8 cellular contexts compared by ENCODE assay signal in the genomic region with DNA sequence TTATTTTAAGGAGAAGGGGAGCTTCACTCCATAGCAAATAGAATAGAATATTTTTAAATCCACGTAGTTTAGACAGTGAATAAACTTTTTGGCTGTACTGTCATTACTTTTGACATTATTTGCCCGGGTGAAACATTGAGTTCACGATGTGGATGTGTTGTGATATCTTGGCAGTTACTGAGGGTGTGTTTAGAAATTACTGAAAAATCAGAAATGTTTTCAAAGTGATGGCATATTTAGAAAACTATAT. TPM values are rescaled to one million over a fixed set of nuclear protein-coding genes. Genes with fewer than 3 reads are reported as not detected.
A peak's percentile ranks its signal among the peaks of the same experiment; 100 is the strongest.
DNase-seq lines count a peak whose midpoint lies in the region; ATAC-seq and TF ChIP-seq lines count a peak whose summit lies in the region.

No MANE protein-coding gene starts in this region.

- peaks cover 6% of the 10 kb centered on the region for H3K27me3 Mint-ChIP-seq in CD4-positive, CD25-positive, alpha-beta regulatory T cell
- no peaks in the 10 kb centered on the region for H3K27me3 Mint-ChIP-seq in endodermal cell (ENCODE audit: insufficient read depth)

- H3K4me3 Mint-ChIP-seq in CD4-positive, CD25-positive, alpha-beta regulatory T cell = peak overlapping the region; percentile 95 to 100 (median 98)
- peak overlapping the region; percentile 87 for H3K4me3 Mint-ChIP-seq in endodermal cell

- 48 to 50% methylated on average over 3 of the region's 3 CpGs for WGBS in endodermal cell (ENCODE audit: insufficient coverage in 1 of 2, insufficient read length in 1 of 2), 2 experiments

- CTCF ChIA-PET in OCI-LY7 (lab: Charles Lee; ENCODE audit: unreplicated experiment) = interaction anchor here (0.8 to 1.6 kb wide), 3 partner anchors 20 to 124 kb away, joined by 3 to 7 read pairs (median 4); no protein-coding TSS in a partner anchor

- H3K27me3 ChIP-seq in CD4-positive, CD25-positive, alpha-beta regulatory T cell (ENCODE audit: control insufficient read depth, insufficient read depth, low read length) = no peaks in the 10 kb centered on the region
- H3K27me3 ChIP-seq in endodermal cell (ENCODE audit: control insufficient read depth, insufficient read depth, low read length, poor library complexity, severe bottlenecking) (no peaks in the 10 kb centered on the region), osteoblast (ENCODE audit: insufficient read depth, low read length) (no peaks in the 10 kb centered on the region)

- H3K4me3 ChIP-seq in CD4-positive, CD25-positive, alpha-beta regulatory T cell (ENCODE audit: low read depth, low read length) = peak overlapping the region; percentile 91
- H3K4me3 ChIP-seq in OCI-LY7 (ENCODE audit: low read depth, low read length, poor library complexity, severe bottlenecking) (peak overlapping the region; percentile 93), endodermal cell (ENCODE audit: low read length) (peak overlapping the region; percentile 91), osteoblast (ENCODE audit: insufficient read depth, low read length) (peak overlapping the region; percentile 98)

- H3K27ac Mint-ChIP-seq in CD4-positive, CD25-positive, alpha-beta regulatory T cell = peak overlapping the region; percentile 87 to 97 (median 95)
- peak overlapping the region; percentile 98 for H3K27ac Mint-ChIP-seq in endodermal cell

- H3K9ac ChIP-seq in endodermal cell (ENCODE audit: extremely low read depth, low read length, poor library complexity, severe bottlenecking) = peak overlapping the region; percentile 78

- H3K79me2 ChIP-seq in OCI-LY7 (ENCODE audit: insufficient read depth, low read depth, low read length) (peaks cover 41% of the 10 kb centered on the region), osteoblast (ENCODE audit: insufficient read depth, low read length) (peaks cover 41% of the 10 kb centered on the region)

- peaks cover 30% of the 10 kb centered on the region for H3K4me1 ChIP-seq in CD4-positive, CD25-positive, alpha-beta regulatory T cell (ENCODE audit: control insufficient read depth, insufficient read depth, low read length, poor library complexity, severe bottlenecking)
- H3K4me1 ChIP-seq in OCI-LY7 (ENCODE audit: insufficient read depth, low read length, poor library complexity, severe bottlenecking) (peaks cover 19% of the 10 kb centered on the region), endodermal cell (ENCODE audit: control insufficient read depth, insufficient read depth, low read length) (no peaks in the 10 kb centered on the region), osteoblast (ENCODE audit: insufficient read depth, low read length) (peaks cover 20% of the 10 kb centered on the region)

- no peaks in the 10 kb centered on the region for H3K9me3 ChIP-seq in CD4-positive, CD25-positive, alpha-beta regulatory T cell (ENCODE audit: control insufficient read depth in 2 of 2, low read length in 2 of 2)
- H3K9me3 ChIP-seq in OCI-LY7 (ENCODE audit: low read length) = no peaks in the 10 kb centered on the region
- no peaks in the 10 kb centered on the region for H3K9me3 ChIP-seq in endodermal cell (ENCODE audit: control insufficient read depth, low read length)
- no peaks in the 10 kb centered on the region for H3K9me3 ChIP-seq in osteoblast (ENCODE audit: low read depth, low read length)

- peak overlapping the region; percentile 83 for H3K27ac ChIP-seq in CD4-positive, CD25-positive, alpha-beta regulatory T cell (ENCODE audit: insufficient read depth, low read length, poor library complexity, severe bottlenecking)
- H3K27ac ChIP-seq in OCI-LY7 (ENCODE audit: low read depth, low read length, poor library complexity, severe bottlenecking) (no peak overlapping the region), endodermal cell (ENCODE audit: low read depth, low read length) (no peak overlapping the region), osteoblast (ENCODE audit: low read depth, low read length) (peak overlapping the region; percentile 94)

- no peaks in the 10 kb centered on the region; the same call in 1 of the 2 replicates for H4K20me1 ChIP-seq in OCI-LY7 (ENCODE audit: insufficient read depth, low read length)
- peaks cover 19% of the 10 kb centered on the region for H4K20me1 ChIP-seq in osteoblast (ENCODE audit: insufficient read depth, low read length)

- no TSS peak for BruUV-seq in OCI-LY7 (replicated peaks; lab: Mats Ljungman, UMichigan)

- H2AFZ ChIP-seq in OCI-LY7 (ENCODE audit: low read length) = peak overlapping the region; percentile 94
- peak overlapping the region; percentile 97 for H2AFZ ChIP-seq in osteoblast (ENCODE audit: low read length)

- H3K9me2 ChIP-seq in OCI-LY7 (ENCODE audit: insufficient read depth, low read length) = no peaks in the 10 kb centered on the region

- H3K4me1 Mint-ChIP-seq in CD4-positive, CD25-positive, alpha-beta regulatory T cell = peaks cover 16 to 41% (median 21%) of the 10 kb centered on the region in 4 donors
- H3K4me1 Mint-ChIP-seq in endodermal cell = peaks cover 16% of the 10 kb centered on the region

- peaks cover 3% of the 10 kb centered on the region for H3K36me3 Mint-ChIP-seq in CD4-positive, CD25-positive, alpha-beta regulatory T cell
- H3K36me3 Mint-ChIP-seq in endodermal cell (ENCODE audit: low read depth) = peaks cover 6% of the 10 kb centered on the region

- ATAC-seq in CD4-positive, CD25-positive, alpha-beta regulatory T cell (ENCODE audit: low read depth in 2 of 2) = no peak
- no peak for ATAC-seq in esophagus mucosa
- no peak for ATAC-seq in HG03135 (IDR thresholded peaks at IDR 0.05; ENCODE audit: unreplicated experiment)

- no peaks in the 10 kb centered on the region for H3K36me3 ChIP-seq in CD4-positive, CD25-positive, alpha-beta regulatory T cell (ENCODE audit: control insufficient read depth, insufficient read depth, low read length)
- H3K36me3 ChIP-seq in OCI-LY7 (ENCODE audit: insufficient read depth, low read length) = peaks cover 6% of the 10 kb centered on the region
- peaks cover 2% of the 10 kb centered on the region for H3K36me3 ChIP-seq in endodermal cell (ENCODE audit: control insufficient read depth, insufficient read depth, low read length)
- peaks cover 3% of the 10 kb centered on the region for H3K36me3 ChIP-seq in osteoblast (ENCODE audit: insufficient read depth, low read length)

- H3K4me2 ChIP-seq in OCI-LY7 (ENCODE audit: low read length) (peak overlapping the region; percentile 94), osteoblast (ENCODE audit: insufficient read depth, low read length) (peak overlapping the region; percentile 90)

- POLR2A ChIA-PET in OCI-LY7 (lab: Charles Lee) = interaction anchor here (0.5 to 2.2 kb wide), 9 partner anchors 9 to 970 kb away, joined by 3 to 12 read pairs (median 4); partner anchors contain the start of gene RASGRP3

- intact Hi-C loops in OCI-LY7 (cut with micrococcal nuclease; ENCODE audit: unreplicated experiment) = loop anchor here (5.0 to 10.0 kb wide), 4 partner anchors 123 to 1538 kb away; partner anchors contain the start of genes RASGRP3 and SPAST

- DNase-seq in CD4-positive, CD25-positive, alpha-beta regulatory T cell = no peak
- DNase-seq in OCI-LY7 (ENCODE audit: low spot score) (no peak), endodermal cell (no peak), osteoblast (ENCODE audit: insufficient read length, low spot score, missing footprints) (no peak), NCI-H526 treated with DMSO at 0.1 percent for 48 hours (lab: John Stamatoyannopoulos, UW) (no peak), cerebellar cortex (ENCODE audit: low spot score) (no peak)

- H3K9me3 Mint-ChIP-seq in CD4-positive, CD25-positive, alpha-beta regulatory T cell = no peaks in the 10 kb centered on the region
- no peaks in the 10 kb centered on the region for H3K9me3 Mint-ChIP-seq in endodermal cell

- TF ChIP-seq CTCF in OCI-LY7 (conservative IDR thresholded peaks at IDR 0.05; ENCODE audit: low read length) (no peak), endodermal cell (conservative IDR thresholded peaks at IDR 0.05) (no peak), osteoblast (IDR thresholded peaks at IDR 0.05; ENCODE audit: extremely low read depth, low read depth, low read length) (no peak)

RNA-seq across cellular contexts. Expression of gene FAM98A, which starts 0.8 kb away (rescaled TPM):
- 19.5 TPM for total RNA-seq in CD4-positive, CD25-positive, alpha-beta regulatory T cell
- 10 to 100 TPM; 14.8 to 29.0 (median 20.8) TPM for polyA plus RNA-seq in CD4-positive, CD25-positive, alpha-beta regulatory T cell
- 33.2 and 35.7 TPM in 2 replicates for total RNA-seq in OCI-LY7 (2014; rRNA removed; shearing (Covaris generic))
- total RNA-seq in OCI-LY7 (2022) (53.7 and 55.6 TPM in 2 replicates), endodermal cell (10 to 100 TPM; 38.8 to 46.7 TPM), osteoblast (22.8 and 68.7 TPM in 2 replicates), esophagus mucosa (41.4 TPM)
- 33.4 TPM for polyA plus RNA-seq in endodermal cell (2013, experiment 1 of 2)
- polyA plus RNA-seq in endodermal cell (2013, experiment 2 of 2) = 23.2 TPM

Comparison
In these comparisons a context has a peak if more than half of its experiments do, and no peak if none do; other contexts are left out.
1. H3K27ac ChIP-seq: peak in CD4-positive, CD25-positive, alpha-beta regulatory T cell (single experiment) and osteoblast (single experiment); none in OCI-LY7 (single experiment) and endodermal cell (single experiment).
2. Peak in every context shown above with its lines, with median percentiles within 50 percentile points of each other: H3K4me3 ChIP-seq.